ENCODE assay signal across 9 cellular contexts in genomic region chrX:49878128-49878833, GRCh38. TPM values are rescaled to one million over a fixed set of nuclear protein-coding genes. Genes with fewer than 3 reads are reported as not detected.
A peak's percentile ranks its signal among the peaks of the same experiment; 100 is the strongest.
DNase-seq lines count a peak whose midpoint lies in the region; FAIRE-seq and TF ChIP-seq lines count a peak whose summit lies in the region.
"Had no signal": no experiment of that assay in that cellular context is flagged by ENCODE, and none has a peak within 500 bp of the region (broad histone marks: within the 10 kb centered on the region; RNA-seq: fewer than 3 reads in every experiment).

No MANE protein-coding gene starts in this region.

- no peaks in the 10 kb centered on the region for H3K27me3 Mint-ChIP-seq in astrocyte (ENCODE audit: low read depth, unreplicated experiment)

- H3K9ac ChIP-seq in astrocyte (ENCODE audit: low read length) = peak overlapping the region; percentile 64
- peak overlapping the region; percentile 60 to 63 for H3K9ac ChIP-seq in stomach smooth muscle (ENCODE audit: low read length in 2 of 2)

- no peaks in the 10 kb centered on the region for H3K27me3 ChIP-seq in astrocyte (ENCODE audit: insufficient read depth, low read length)
- peaks cover 0 to 13% of the 10 kb centered on the region in 2 donors for H3K27me3 ChIP-seq in stomach smooth muscle (ENCODE audit: control insufficient read depth in 1 of 2, insufficient read depth in 2 of 2, low read length in 2 of 2)

- H3K9me3 ChIP-seq in astrocyte (ENCODE audit: insufficient read depth, low read depth, low read length) (no peaks in the 10 kb centered on the region), stomach smooth muscle (ENCODE audit: control insufficient read depth in 2 of 2, low read length in 2 of 2) (peaks cover 0 to 5% of the 10 kb centered on the region in 2 donors)

- H3K36me3 ChIP-seq in astrocyte (ENCODE audit: insufficient read depth, low read length) = no peaks in the 10 kb centered on the region
- H3K36me3 ChIP-seq in stomach smooth muscle (ENCODE audit: control insufficient read depth in 2 of 2, insufficient read depth in 2 of 2, low read length in 2 of 2) = no peaks in the 10 kb centered on the region

- peaks cover 3% of the 10 kb centered on the region for H3K4me1 ChIP-seq in astrocyte (ENCODE audit: insufficient read depth, low read length)
- H3K4me1 ChIP-seq in stomach smooth muscle (ENCODE audit: control insufficient read depth, insufficient read depth, low read length) = peaks cover 17% of the 10 kb centered on the region

- TF ChIP-seq POLR2A in H54 (IDR thresholded peaks at IDR 0.05; ENCODE audit: low read depth, low read length) = no peak

- H3K4me3 Mint-ChIP-seq in astrocyte (ENCODE audit: unreplicated experiment) = peak overlapping the region; percentile 82

- peak overlapping the region; percentile 85 for H3K4me2 ChIP-seq in astrocyte (ENCODE audit: low read length)

- H2AFZ ChIP-seq in astrocyte (ENCODE audit: low read depth, low read length) = peak overlapping the region; percentile 80

- no peak for DNase-seq in Jurkat, Clone E6-1 (ENCODE audit: low read depth, low spot score)
- DNase-seq in astrocyte (ENCODE audit: low read depth) = no peak
- DNase-seq in iris pigment epithelial cell (ENCODE audit: low read depth) = peak; percentile 1
- DNase-seq in H54 (ENCODE audit: insufficient read length, low spot score) = no peak
- no peak for DNase-seq in HUDEP-2 (lab: John Stamatoyannopoulos, UW; ENCODE audit: unreplicated experiment in 76 of 76)
- DNase-seq in foreskin melanocyte = no peak

- peaks cover 2% of the 10 kb centered on the region for H3K4me1 Mint-ChIP-seq in astrocyte (ENCODE audit: low read depth, unreplicated experiment)

- no peaks in the 10 kb centered on the region for H4K20me1 ChIP-seq in astrocyte (ENCODE audit: insufficient read depth, low read length)

- H3K9me3 Mint-ChIP-seq in astrocyte (ENCODE audit: unreplicated experiment) = no peaks in the 10 kb centered on the region

- TF ChIP-seq CTCF in astrocyte (IDR thresholded peaks at IDR 0.05; ENCODE audit: insufficient read depth, low read depth, low read length) = no peak

- peak overlapping the region; percentile 54 for H3K4me3 ChIP-seq in Jurkat, Clone E6-1 (ENCODE audit: low read length)
- H3K4me3 ChIP-seq in astrocyte (ENCODE audit: insufficient read depth, low read depth, low read length) (peak overlapping the region; percentile 55), stomach smooth muscle (ENCODE audit: low read length in 2 of 2) (peak overlapping the region; percentile 29 to 71)

- FAIRE-seq in astrocyte (lab: Jason Lieb, UNC) (no peak), H54 (lab: Jason Lieb, UNC) (no peak)

- H3K27ac ChIP-seq in astrocyte (ENCODE audit: low read depth, low read length) (peak overlapping the region; percentile 26), stomach smooth muscle (ENCODE audit: low read length) (peak overlapping the region; percentile 78)

- H3K79me2 ChIP-seq in astrocyte (ENCODE audit: insufficient read depth, low read length) = peaks cover 8% of the 10 kb centered on the region

- no peaks in the 10 kb centered on the region for H3K36me3 Mint-ChIP-seq in astrocyte (ENCODE audit: low read depth, unreplicated experiment)

- no peak overlapping the region for H3K27ac Mint-ChIP-seq in astrocyte (ENCODE audit: unreplicated experiment)

RNA-seq across cellular contexts. Expression of gene USP27X, which starts 1.0 kb away (rescaled TPM):
- 5.1 TPM for polyA plus RNA-seq in Jurkat, Clone E6-1 (2012; ENCODE audit: insufficient read depth, insufficient read length)
- total RNA-seq in astrocyte = 2.7 and 3.1 TPM in 2 replicates

RNA-seq across cellular contexts. Expression of gene CLCN5, which starts 44.1 kb away (rescaled TPM):
- 4.8 TPM for polyA plus RNA-seq in Jurkat, Clone E6-1 (2012; ENCODE audit: insufficient read depth, insufficient read length)
- total RNA-seq in astrocyte = 14.4 and 16.7 TPM in 2 replicates

RNA-seq across cellular contexts. Expression of gene PAGE4, which starts 49.2 kb away (rescaled TPM):
- 1.9 TPM for polyA plus RNA-seq in Jurkat, Clone E6-1 (2012; ENCODE audit: insufficient read depth, insufficient read length)
- not detected in 2 replicates for total RNA-seq in astrocyte
- total RNA-seq: LHCN-M2, lung microvascular endothelial cell had no signal
